In genomic region chr1:161119379-161120061, GRCh38 we compare ENCODE assay signal across 8 cellular contexts. TPM values are rescaled to one million over a fixed set of nuclear protein-coding genes. Genes with fewer than 3 reads are reported as not detected.
DNase-seq lines count a peak whose midpoint lies in the region; ATAC-seq and TF ChIP-seq lines count a peak whose summit lies in the region.

No MANE protein-coding gene starts in this region.

- 41 to 60% methylated on average over 4 of the region's 4 CpGs for WGBS in esophagus squamous epithelium, 2 donors

- peaks cover 71% of the 10 kb centered on the region for H3K36me3 Mint-ChIP-seq in CD4-positive, alpha-beta T cell (ENCODE audit: low read depth)
- H3K36me3 Mint-ChIP-seq in activated CD8-positive, alpha-beta memory T cell treated with anti-CD3 and anti-CD28 coated beads, Interleukin-2, amount 10 ng/mL, durations not matched to agents 7 days and 5 days: peaks cover 36% of the 10 kb centered on the region

- TF ChIP-seq CTCF in CD4-positive, alpha-beta T cell (IDR thresholded peaks at IDR 0.05): peak; percentile 36
- TF ChIP-seq CTCF in esophagus squamous epithelium (IDR thresholded peaks at IDR 0.05): peak in 4 of 6 experiments; percentile 19 to 58 (median 41)
- peak; percentile 52 for TF ChIP-seq CTCF in osteoblast (IDR thresholded peaks at IDR 0.05; ENCODE audit: extremely low read depth, low read depth, low read length)
- peak in 2 of 4 experiments; percentile 13 to 14 for TF ChIP-seq CTCF in uterus (IDR thresholded peaks at IDR 0.05)

- no peaks in the 10 kb centered on the region for H3K9me3 ChIP-seq in CD4-positive, alpha-beta T cell (ENCODE audit: control insufficient read depth, low read length)
- H3K9me3 ChIP-seq in esophagus squamous epithelium (no peaks in the 10 kb centered on the region), osteoblast (ENCODE audit: low read depth, low read length) (no peaks in the 10 kb centered on the region), uterus (no peaks in the 10 kb centered on the region)

- H3K4me1 ChIP-seq in esophagus squamous epithelium (peaks cover 22 to 54% (median 38%) of the 10 kb centered on the region in 3 donors), osteoblast (ENCODE audit: insufficient read depth, low read length) (peaks cover 41% of the 10 kb centered on the region), uterus (peaks cover 7 to 16% of the 10 kb centered on the region in 2 donors)

- no peak overlapping the region for H2AFZ ChIP-seq in osteoblast (ENCODE audit: low read length)

- H3K9me3 Mint-ChIP-seq in CD4-positive, alpha-beta T cell: no peaks in the 10 kb centered on the region
- no peaks in the 10 kb centered on the region for H3K9me3 Mint-ChIP-seq in activated CD8-positive, alpha-beta memory T cell treated with anti-CD3 and anti-CD28 coated beads, Interleukin-2, amount 10 ng/mL, durations not matched to agents 7 days and 5 days (ENCODE audit: low read depth)

- H3K79me2 ChIP-seq in osteoblast (ENCODE audit: insufficient read depth, low read length): peaks cover 62% of the 10 kb centered on the region

- peaks cover 26% of the 10 kb centered on the region for H4K20me1 ChIP-seq in osteoblast (ENCODE audit: insufficient read depth, low read length)

- H3K4me2 ChIP-seq in osteoblast (ENCODE audit: insufficient read depth, low read length): peak overlapping the region; percentile 95

- TF ChIP-seq POLR2A in esophagus squamous epithelium (IDR thresholded peaks at IDR 0.05): peak in 1 of 4 donors; percentile 16
- no peak for TF ChIP-seq POLR2A in uterus (IDR thresholded peaks at IDR 0.05)

- ATAC-seq in CD4-positive, alpha-beta T cell (ENCODE audit: poor library complexity): peak; percentile 69
- ATAC-seq in GM21723 (IDR thresholded peaks at IDR 0.05; ENCODE audit: unreplicated experiment): peak; percentile 51
- peak; percentile 52 for ATAC-seq in activated CD8-positive, alpha-beta memory T cell treated with anti-CD3 and anti-CD28 coated beads, Interleukin-2, amount 10 ng/mL, durations not matched to agents 7 days and 5 days

- no peaks in the 10 kb centered on the region for H3K27me3 ChIP-seq in CD4-positive, alpha-beta T cell (ENCODE audit: control insufficient read depth, insufficient read depth, low read length)
- H3K27me3 ChIP-seq in esophagus squamous epithelium: no peaks in the 10 kb centered on the region
- no peaks in the 10 kb centered on the region for H3K27me3 ChIP-seq in osteoblast (ENCODE audit: insufficient read depth, low read length)
- H3K27me3 ChIP-seq in uterus: no peaks in the 10 kb centered on the region

- H3K4me3 ChIP-seq in esophagus squamous epithelium: peak overlapping the region in 2 of 4 donors; percentile 72 to 100
- peak overlapping the region; percentile 97 for H3K4me3 ChIP-seq in osteoblast (ENCODE audit: insufficient read depth, low read length)
- H3K4me3 ChIP-seq in uterus: no peak overlapping the region

- H3K4me3 Mint-ChIP-seq in CD4-positive, alpha-beta T cell: peak overlapping the region; percentile 97
- H3K4me3 Mint-ChIP-seq in activated CD8-positive, alpha-beta memory T cell treated with anti-CD3 and anti-CD28 coated beads, Interleukin-2, amount 10 ng/mL, durations not matched to agents 7 days and 5 days: peak overlapping the region; percentile 46

- intact Hi-C loops in CD4-positive, alpha-beta T cell (cut with DNase I, micrococcal nuclease): loop anchor here (1.0 to 5.0 kb wide), 3 partner anchors 13 to 72 kb away; partner anchors contain the start of genes UFC1 (in 2 of the 2), DEDD (in 1 of the 2) and USF1 (in 1 of the 2)
- intact Hi-C loops in esophagus squamous epithelium (cut with DNase I) (no loop called here), uterus (cut with DNase I; ENCODE audit: low total_unique reads) (no loop called here)

- no peak overlapping the region for H3K27ac ChIP-seq in CD4-positive, alpha-beta T cell (ENCODE audit: low read depth, low read length)
- H3K27ac ChIP-seq in esophagus squamous epithelium (peak overlapping the region; percentile 93 to 98 (median 95)), osteoblast (ENCODE audit: low read depth, low read length) (peak overlapping the region; percentile 98), uterus (peak overlapping the region in 1 of 2 donors; percentile 46)

- DNase-seq in CD4-positive, alpha-beta T cell: peak in 7 of 10 experiments; percentile 30 to 72 (median 41)
- DNase-seq in NCI-H69 (lab: John Stamatoyannopoulos, UW): peak; percentile 29
- peak; percentile 77 for DNase-seq in activated CD8-positive, alpha-beta memory T cell treated with anti-CD3 and anti-CD28 coated beads, Interleukin-2, amount 10 ng/mL, durations not matched to agents 7 days and 5 days
- DNase-seq in esophagus squamous epithelium (lab: John Stamatoyannopoulos, UW): no peak
- DNase-seq in osteoblast (ENCODE audit: insufficient read length, low spot score, missing footprints): peak; percentile 95
- no peak for DNase-seq in NCI-H2196 treated with DMSO at 0.1 percent for 48 hours (lab: John Stamatoyannopoulos, UW; ENCODE audit: unreplicated experiment)
- DNase-seq in uterus: no peak

- H3K27ac Mint-ChIP-seq in CD4-positive, alpha-beta T cell: peak overlapping the region; percentile 91
- H3K27ac Mint-ChIP-seq in activated CD8-positive, alpha-beta memory T cell treated with anti-CD3 and anti-CD28 coated beads, Interleukin-2, amount 10 ng/mL, durations not matched to agents 7 days and 5 days: peak overlapping the region; percentile 96

- no peaks in the 10 kb centered on the region for H3K27me3 Mint-ChIP-seq in CD4-positive, alpha-beta T cell
- no peaks in the 10 kb centered on the region for H3K27me3 Mint-ChIP-seq in activated CD8-positive, alpha-beta memory T cell treated with anti-CD3 and anti-CD28 coated beads, Interleukin-2, amount 10 ng/mL, durations not matched to agents 7 days and 5 days

- peaks cover 18 to 48% (median 35%) of the 10 kb centered on the region in 3 donors for H3K36me3 ChIP-seq in esophagus squamous epithelium
- H3K36me3 ChIP-seq in osteoblast (ENCODE audit: insufficient read depth, low read length): peaks cover 46% of the 10 kb centered on the region
- H3K36me3 ChIP-seq in uterus: no peaks in the 10 kb centered on the region

- CTCF ChIA-PET in CD4-positive, alpha-beta T cell (lab: Charles Lee): interaction anchor here (0.6 to 3.3 kb wide), 2 partner anchors 46 to 91 kb away, joined by 4 to 12 read pairs; partner anchors contain the start of gene PPOX
- CTCF ChIA-PET in activated CD8-positive, alpha-beta memory T cell treated with anti-CD3 and anti-CD28 coated beads, Interleukin-2, amount 10 ng/mL, durations not matched to agents 7 days and 5 days (lab: Charles Lee): interaction anchor here (1.2 to 2.1 kb wide), 2 partner anchors 14 to 21 kb away, joined by 3 to 9 read pairs; partner anchors contain the start of genes DEDD and KLHDC9

- POLR2A ChIA-PET in CD4-positive, alpha-beta T cell (lab: Charles Lee): interaction anchor here (0.9 to 2.7 kb wide), 2 partner anchors 12 to 34 kb away, joined by 4 to 35 read pairs; partner anchors contain the start of genes DEDD and UFC1

- peaks cover 52% of the 10 kb centered on the region for H3K4me1 Mint-ChIP-seq in CD4-positive, alpha-beta T cell (ENCODE audit: low read depth)
- peaks cover 48% of the 10 kb centered on the region for H3K4me1 Mint-ChIP-seq in activated CD8-positive, alpha-beta memory T cell treated with anti-CD3 and anti-CD28 coated beads, Interleukin-2, amount 10 ng/mL, durations not matched to agents 7 days and 5 days

RNA-seq across cellular contexts. Expression of gene NIT1, which starts 1.6 kb away (rescaled TPM):
- 10 to 100 TPM; 15.9 to 18.0 TPM for total RNA-seq in CD4-positive, alpha-beta T cell
- total RNA-seq in activated CD8-positive, alpha-beta memory T cell treated with anti-CD3 and anti-CD28 coated beads, Interleukin-2, amount 10 ng/mL, durations not matched to agents 7 days and 5 days: 10 to 100 TPM; 36.4 to 40.9 TPM
- total RNA-seq in esophagus squamous epithelium: 10 to 100 TPM; 16.9 to 28.6 (median 22.1) TPM
- total RNA-seq in osteoblast: 23.9 and 28.0 TPM in 2 replicates
- 10 to 100 TPM in 3 of 4 donors, 1 to 10 TPM in 1; 1.0 to 36.9 (median 22.0) TPM for total RNA-seq in uterus

RNA-seq across cellular contexts. Expression of gene PFDN2, which starts 1.7 kb away (rescaled TPM):
- total RNA-seq in CD4-positive, alpha-beta T cell: 10 to 100 TPM; 46.2 to 57.7 TPM
- 10 to 100 TPM; 82.8 to 98.5 TPM for total RNA-seq in activated CD8-positive, alpha-beta memory T cell treated with anti-CD3 and anti-CD28 coated beads, Interleukin-2, amount 10 ng/mL, durations not matched to agents 7 days and 5 days
- total RNA-seq in esophagus squamous epithelium: 10 to 100 TPM; 27.0 to 59.2 (median 45.3) TPM
- 17.7 and 27.9 TPM in 2 replicates for total RNA-seq in osteoblast
- total RNA-seq in uterus: 10 to 100 TPM in 3 of 4 donors, 1 to 10 TPM in 1; 3.3 to 38.9 (median 29.8) TPM

RNA-seq across cellular contexts. Expression of gene DEDD, which starts 12.9 kb away (rescaled TPM):
- total RNA-seq in CD4-positive, alpha-beta T cell: 10 to 100 TPM; 35.5 to 36.6 TPM
- 10 to 100 TPM; 37.1 to 40.6 TPM for total RNA-seq in activated CD8-positive, alpha-beta memory T cell treated with anti-CD3 and anti-CD28 coated beads, Interleukin-2, amount 10 ng/mL, durations not matched to agents 7 days and 5 days
- total RNA-seq in esophagus squamous epithelium: 10 to 100 TPM; 16.6 to 32.8 (median 27.2) TPM
- total RNA-seq in osteoblast: 36.6 and 41.0 TPM in 2 replicates
- 10 to 100 TPM in 3 of 4 donors, 1 to 10 TPM in 1; 4.4 to 42.2 (median 36.1) TPM for total RNA-seq in uterus

RNA-seq across cellular contexts. Expression of gene KLHDC9, which starts 21.4 kb away (rescaled TPM):
- under 1 TPM in 1 of 2 experiments, not detected in 1; 0.41 TPM for total RNA-seq in CD4-positive, alpha-beta T cell
- total RNA-seq in activated CD8-positive, alpha-beta memory T cell treated with anti-CD3 and anti-CD28 coated beads, Interleukin-2, amount 10 ng/mL, durations not matched to agents 7 days and 5 days: under 1 TPM; 0.52 to 0.85 TPM
- total RNA-seq in esophagus squamous epithelium (1 to 10 TPM in 3 of 4 donors, under 1 TPM in 1; 0.31 to 2.7 (median 1.7) TPM), osteoblast (1.4 and 1.5 TPM in 2 replicates), uterus (10 to 100 TPM in 1 of 4 donors, 1 to 10 TPM in 2, under 1 TPM in 1; 0.51 to 12.1 (median 3.4) TPM)

RNA-seq across cellular contexts. Expression of gene NECTIN4, which starts 30.2 kb away (rescaled TPM):
- total RNA-seq in CD4-positive, alpha-beta T cell: under 1 TPM; 0.22 TPM
- under 1 TPM; 0.12 TPM for total RNA-seq in activated CD8-positive, alpha-beta memory T cell treated with anti-CD3 and anti-CD28 coated beads, Interleukin-2, amount 10 ng/mL, durations not matched to agents 7 days and 5 days
- total RNA-seq in esophagus squamous epithelium: 100 to 1,000 TPM in 2 of 4 donors, 10 to 100 TPM in 2; 52.7 to 161 (median 96.2) TPM
- under 0.01 TPM in 2 replicates for total RNA-seq in osteoblast
- 1 to 10 TPM in 1 of 4 donors, not detected in 3; 2.1 TPM for total RNA-seq in uterus

Comparison
In these comparisons a context has a peak if more than half of its experiments do, and no peak if none do; other contexts are left out.
1. DNase-seq: peak in CD4-positive, alpha-beta T cell (7 of 10), NCI-H69 (single experiment), activated CD8-positive, alpha-beta memory T cell treated with anti-CD3 and anti-CD28 coated beads, Interleukin-2, amount 10 ng/mL, durations not matched to agents 7 days and 5 days (single experiment) and osteoblast (single experiment); none in esophagus squamous epithelium (single experiment), NCI-H2196 treated with DMSO at 0.1 percent for 48 hours (single experiment) and uterus (0 of 2).
2. intact Hi-C loops: an anchor here in CD4-positive, alpha-beta T cell (1.0 to 5.0 kb wide); none called in esophagus squamous epithelium and uterus.
3. Peak in every context shown above with its lines, with median percentiles within 50 percentile points of each other: ATAC-seq.